ENCODE assay signal across 9 cellular contexts in genomic region chr10:71531485-71532446, GRCh38.
DNase-seq lines count a peak whose midpoint lies in the region.
"Had no signal": no experiment of that assay in that cellular context is flagged by ENCODE, and none has a peak within 500 bp of the region (broad histone marks: within the 10 kb centered on the region; RNA-seq: fewer than 3 reads in every experiment).

No MANE protein-coding gene starts in this region.

- H3K27ac Mint-ChIP-seq in activated T-helper 2 cell treated with anti-CD3 and anti-CD28 coated beads, Interferon-gamma antibody, Interleukin-2, Interleukin-4, amounts not matched to agents 10 μg/mL and 5 μg/mL and 100 μg/mL, durations not matched to agents 14 hours and 24 hours and 36 hours, result peak overlapping the region; percentile 93

- no peaks in the 10 kb centered on the region for H3K9me3 Mint-ChIP-seq in activated T-helper 2 cell treated with anti-CD3 and anti-CD28 coated beads, Interferon-gamma antibody, Interleukin-2, Interleukin-4, amounts not matched to agents 10 μg/mL and 5 μg/mL and 100 μg/mL, durations not matched to agents 14 hours and 24 hours and 36 hours

- H3K4me3 Mint-ChIP-seq in activated T-helper 2 cell treated with anti-CD3 and anti-CD28 coated beads, Interferon-gamma antibody, Interleukin-2, Interleukin-4, amounts not matched to agents 10 μg/mL and 5 μg/mL and 100 μg/mL, durations not matched to agents 14 hours and 24 hours and 36 hours (ENCODE audit: low read depth), result no peak overlapping the region

- H3K4me1 Mint-ChIP-seq in activated T-helper 2 cell treated with anti-CD3 and anti-CD28 coated beads, Interferon-gamma antibody, Interleukin-2, Interleukin-4, amounts not matched to agents 10 μg/mL and 5 μg/mL and 100 μg/mL, durations not matched to agents 14 hours and 24 hours and 36 hours (ENCODE audit: low read depth), result peaks cover 20% of the 10 kb centered on the region

- DNase-seq in activated CD4-positive, alpha-beta T cell treated with anti-CD3 and anti-CD28 coated beads for 24 hours (ENCODE audit: low read depth in 2 of 2), result peak; percentile 15 to 17
- DNase-seq in activated CD4-positive, alpha-beta T cell treated with anti-CD3 and anti-CD28 coated beads for 1 hour, result no peak
- DNase-seq in NCI-H1436 treated with DMSO at 0.1 percent for 48 hours (lab: John Stamatoyannopoulos, UW), result peak; percentile 24
- DNase-seq in activated T-helper 2 cell treated with anti-CD3 and anti-CD28 coated beads, Interferon-gamma antibody, Interleukin-2, Interleukin-4, amounts not matched to agents 10 μg/mL and 5 μg/mL and 100 μg/mL, durations not matched to agents 14 hours and 24 hours and 36 hours (ENCODE audit: low spot score), result peak; percentile 16
- DNase-seq in stimulated activated CD4-positive, alpha-beta T cell treated with anti-CD3 and anti-CD28 coated beads, TNF-alpha, amount 100 ng/mL, for 24 hours (ENCODE audit: low read depth in 3 of 3), result peak in 2 of 3 experiments; percentile 13 to 29
- DNase-seq in mesenteric fat pad (ENCODE audit: low spot score), result no peak
- DNase-seq in Ammon's horn (ENCODE audit: low spot score), result no peak
- DNase-seq in islet precursor cell, result no peak
- DNase-seq: effector memory CD4-positive, alpha-beta T cell had no signal

- no peaks in the 10 kb centered on the region for H3K27me3 Mint-ChIP-seq in activated T-helper 2 cell treated with anti-CD3 and anti-CD28 coated beads, Interferon-gamma antibody, Interleukin-2, Interleukin-4, amounts not matched to agents 10 μg/mL and 5 μg/mL and 100 μg/mL, durations not matched to agents 14 hours and 24 hours and 36 hours (ENCODE audit: low read depth)

- no peaks in the 10 kb centered on the region for H3K36me3 Mint-ChIP-seq in activated T-helper 2 cell treated with anti-CD3 and anti-CD28 coated beads, Interferon-gamma antibody, Interleukin-2, Interleukin-4, amounts not matched to agents 10 μg/mL and 5 μg/mL and 100 μg/mL, durations not matched to agents 14 hours and 24 hours and 36 hours (ENCODE audit: low read depth)

- intact Hi-C loops in activated T-helper 2 cell treated with anti-CD3 and anti-CD28 coated beads, Interferon-gamma antibody, Interleukin-2, Interleukin-4, amounts not matched to agents 10 μg/mL and 5 μg/mL and 100 μg/mL, durations not matched to agents 14 hours and 24 hours and 36 hours (cut with micrococcal nuclease), result no loop called here

Comparison
In these comparisons a context has a peak if more than half of its experiments do, and no peak if none do; other contexts are left out.
1. DNase-seq: peak in activated CD4-positive, alpha-beta T cell treated with anti-CD3 and anti-CD28 coated beads for 24 hours (2 of 2), NCI-H1436 treated with DMSO at 0.1 percent for 48 hours (single experiment), activated T-helper 2 cell treated with anti-CD3 and anti-CD28 coated beads, Interferon-gamma antibody, Interleukin-2, Interleukin-4, amounts not matched to agents 10 μg/mL and 5 μg/mL and 100 μg/mL, durations not matched to agents 14 hours and 24 hours and 36 hours (single experiment) and stimulated activated CD4-positive, alpha-beta T cell treated with anti-CD3 and anti-CD28 coated beads, TNF-alpha, amount 100 ng/mL, for 24 hours (2 of 3); none in activated CD4-positive, alpha-beta T cell treated with anti-CD3 and anti-CD28 coated beads for 1 hour (single experiment), mesenteric fat pad (single experiment), Ammon's horn (single experiment) and islet precursor cell (single experiment).